30 cellular contexts compared by ENCODE assay signal in the genomic region with DNA sequence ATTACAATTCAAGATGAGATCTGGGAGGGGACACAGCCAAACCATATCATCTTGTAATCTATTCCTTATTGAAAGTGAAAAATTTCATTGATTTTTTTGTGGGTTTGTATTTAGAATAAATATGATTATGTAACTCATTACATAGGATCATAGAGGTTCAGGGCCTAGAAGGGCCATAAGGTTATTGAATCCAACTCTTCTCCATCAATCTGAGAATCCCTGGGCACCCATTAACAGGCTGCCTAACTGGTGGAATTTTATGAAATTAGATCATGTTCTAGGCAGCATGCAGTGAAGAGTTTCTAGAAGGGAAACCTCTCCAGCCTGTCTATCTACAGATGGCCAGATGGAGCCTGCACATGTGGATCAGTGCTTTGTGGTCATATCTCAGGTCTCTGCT. TPM values are rescaled to one million over a fixed set of nuclear protein-coding genes. Genes with fewer than 3 reads are reported as not detected.
"Had no signal": no experiment of that assay in that cellular context is flagged by ENCODE, and none has a peak within 500 bp of the region (broad histone marks: within the 10 kb centered on the region; RNA-seq: fewer than 3 reads in every experiment).

No MANE protein-coding gene starts in this region.

- H3K9ac ChIP-seq: parathyroid adenoma had no signal

- H3K9me3 ChIP-seq: neutrophil, ovary, psoas muscle, spleen, suprapubic skin, testis, tibial artery, transverse colon, upper lobe of right lung, uterus had no signal

- H3K27me3 ChIP-seq: ovary, testis, tibial artery, transverse colon, upper lobe of right lung, uterus had no signal

- H3K4me2 ChIP-seq: smooth muscle cell had no signal

- ATAC-seq: naive thymus-derived CD8-positive, alpha-beta T cell; natural killer cell treated with Interleukin-12 subunit alpha and Interleukin-12 subunit beta and Interleukin-15 and Interleukin-18, amount 100 ng/mL, for 72 hours; psoas muscle; right cardiac atrium; sciatic nerve; stimulated activated memory B cell treated with anti-CD40 and anti-IgM and Interleukin-4, amounts not matched to agents 10 μg/mL and 1 μg/mL and 100 μg/mL, for 72 hours; stimulated activated naive CD8-positive, alpha-beta T cell treated with anti-CD3 and anti-CD28 coated beads, Interleukin-15, amount 100 ng/mL, for 72 hours; stimulated activated naive CD8-positive, alpha-beta T cell treated with anti-CD3 and anti-CD28 coated beads, Interleukin-15, Interleukin-2, amounts not matched to agents 100 U/mL and 50 U/mL, for 24 hours; upper lobe of right lung had no signal

- H3K4me1 ChIP-seq: parathyroid adenoma, psoas muscle, suprapubic skin, testis, transverse colon, upper lobe of right lung, uterus had no signal

- DNase-seq: naive thymus-derived CD8-positive, alpha-beta T cell; nephron progenitor cell; nucleus accumbens; ovary; posterior cingulate gyrus; psoas muscle; right cardiac atrium; spleen; stimulated activated CD4-positive, alpha-beta T cell treated with anti-CD3 and anti-CD28 coated beads, Interleukin-12 subunit alpha, Interleukin-12 subunit beta, amount 100 ng/mL, for 4 hours; stimulated activated CD4-positive, alpha-beta T cell treated with anti-CD3 and anti-CD28 coated beads, Interleukin-1b, Interleukin-23, amount 100 ng/mL, for 48 hours; stimulated activated CD4-positive, alpha-beta T cell treated with anti-CD3 and anti-CD28 coated beads, Interleukin-4, amount 100 ng/mL, for 1 hour; stimulated activated CD4-positive, alpha-beta T cell treated with anti-CD3 and anti-CD28 coated beads, Interleukin-4, amount 100 ng/mL, for 4 hours; stimulated activated CD8-positive, alpha-beta memory T cell treated with anti-CD3 and anti-CD28 coated beads, Interleukin-4, amount 100 ng/mL, for 48 hours; stimulated activated naive CD4-positive, alpha-beta T cell; stimulated activated naive CD8-positive, alpha-beta T cell treated with anti-CD3 and anti-CD28 coated beads, Interleukin-15, amount 100 ng/mL, for 72 hours; stimulated activated naive CD8-positive, alpha-beta T cell treated with anti-CD3 and anti-CD28 coated beads, Interleukin-15, Interleukin-2, amounts not matched to agents 100 U/mL and 50 U/mL, for 24 hours; substantia nigra; testis; tibial artery; transverse colon; upper lobe of right lung; uterus had no signal

- H2AFZ ChIP-seq: parathyroid adenoma had no signal

- H3K79me2 ChIP-seq: parathyroid adenoma had no signal

- H3K36me3 ChIP-seq: neutrophil, ovary, spleen, suprapubic skin, tibial artery, transverse colon, upper lobe of right lung, uterus had no signal

- H3K4me3 ChIP-seq: ovary, psoas muscle, skin epidermis, smooth muscle cell, spleen, suprapubic skin, testis, tibial artery, transverse colon, upper lobe of right lung, uterus had no signal

- H3K27ac ChIP-seq: neutrophil, ovary, parathyroid adenoma, psoas muscle, skin epidermis, spleen, suprapubic skin, testis, tibial artery, transverse colon, upper lobe of right lung, uterus had no signal

RNA-seq across cellular contexts. Expression of a gene that starts 6.3 kb away (rescaled TPM):
- total RNA-seq: naive thymus-derived CD8-positive, alpha-beta T cell; natural killer cell treated with Interleukin-12 subunit alpha and Interleukin-12 subunit beta and Interleukin-15 and Interleukin-18, amount 100 ng/mL, for 72 hours had no signal
- polyA plus RNA-seq: naive thymus-derived CD8-positive, alpha-beta T cell had no signal
